8 cellular contexts compared by ENCODE assay signal in the genomic region with DNA sequence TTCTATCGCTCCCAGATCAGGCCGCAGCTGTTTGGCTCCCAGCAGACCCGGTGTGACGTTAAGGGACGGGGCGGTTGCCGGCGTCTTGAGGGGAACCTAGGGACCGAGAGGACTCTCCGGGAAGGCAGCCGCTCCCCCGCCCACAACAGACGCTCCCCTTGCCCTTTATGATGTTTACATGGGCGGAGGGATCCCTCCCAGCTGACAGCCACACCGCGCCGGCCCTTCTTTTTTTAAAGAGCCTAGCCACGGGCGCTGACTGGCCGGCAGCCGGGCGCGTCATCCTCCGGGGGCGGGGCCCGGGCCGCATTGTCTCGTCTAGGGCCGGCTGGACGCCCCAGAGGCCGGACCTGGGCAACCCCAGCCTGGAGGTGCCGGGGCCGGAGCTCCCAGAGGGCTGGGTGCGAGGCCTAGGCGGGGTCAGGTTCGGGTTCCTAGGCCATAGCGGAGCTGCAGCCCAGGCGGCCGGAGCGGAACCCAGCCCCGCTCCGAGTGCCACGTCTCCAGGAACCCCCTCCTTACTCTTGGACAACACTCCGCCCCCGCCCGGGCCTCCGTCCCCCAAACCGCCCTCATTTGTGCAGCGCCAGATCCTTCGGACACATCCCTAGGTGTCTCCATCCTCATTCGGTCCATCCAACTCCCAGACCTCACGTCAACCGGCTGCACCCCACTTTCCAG. TPM values are rescaled to one million over a fixed set of nuclear protein-coding genes. Genes with fewer than 3 reads are reported as not detected.
DNase-seq lines count a peak whose midpoint lies in the region; ATAC-seq and TF ChIP-seq lines count a peak whose summit lies in the region.

A gene (plus strand): TSS at position 340 of the 681 bp plus-strand sequence.

- TF ChIP-seq CTCF in GM12864 (IDR thresholded peaks at IDR 0.05; ENCODE audit: low read depth, low read length, missing control alignments) (no peak), upper lobe of right lung (IDR thresholded peaks at IDR 0.05) (no peak)

- H3K4me1 ChIP-seq in upper lobe of right lung = peaks cover 24% of the 10 kb centered on the region

- DNase-seq in GM12864 (ENCODE audit: low read depth) = peak; percentile 55
- DNase-seq in NCI-H1436 treated with DMSO at 0.1 percent for 48 hours (lab: John Stamatoyannopoulos, UW) = peak; percentile 85
- peak; percentile 70 to 91 (median 81) for DNase-seq in T-helper 1 cell
- peak; percentile 94 for DNase-seq in amniotic stem cell (lab: John Stamatoyannopoulos, UW)
- peak; percentile 95 for DNase-seq in left cardiac atrium
- DNase-seq in posterior vena cava (ENCODE audit: low spot score) = peak; percentile 98
- peak; percentile 96 for DNase-seq in upper lobe of right lung

- ATAC-seq in HG02763 (IDR thresholded peaks at IDR 0.05; ENCODE audit: unreplicated experiment) (peak; percentile 79), left cardiac atrium (peak; percentile 94 to 95), upper lobe of right lung (peak; percentile 94)

- no peaks in the 10 kb centered on the region for H3K36me3 ChIP-seq in upper lobe of right lung

- no peaks in the 10 kb centered on the region for H3K27me3 ChIP-seq in upper lobe of right lung

- intact Hi-C loops in left cardiac atrium (cut with DNase I) (no loop called here), posterior vena cava (cut with DNase I) (no loop called here), upper lobe of right lung (cut with DNase I) (loop anchor here (10.0 kb wide), 1 partner anchor 64 kb away; no protein-coding TSS in a partner anchor)

- H3K4me3 ChIP-seq in GM12864 (ENCODE audit: low read depth, low read length) (peak within 1 kb of the TSS; percentile 67), upper lobe of right lung (peak within 1 kb of the TSS; percentile 66)

- H3K27ac ChIP-seq in upper lobe of right lung = peak within 1 kb of the TSS; percentile 87

- no peaks in the 10 kb centered on the region for H3K9me3 ChIP-seq in upper lobe of right lung

RNA-seq across cellular contexts. Expression of the gene that starts here (rescaled TPM):
- total RNA-seq in left cardiac atrium (1 to 10 TPM; 1.2 to 1.7 TPM), posterior vena cava (1 to 10 TPM; 1.2 to 1.7 TPM), upper lobe of right lung (0.81 TPM)

Comparison
In these comparisons a context has a peak if more than half of its experiments do, and no peak if none do; other contexts are left out.
1. Peak in every context shown above with its lines: DNase-seq, ATAC-seq, H3K4me3 ChIP-seq and H3K27ac ChIP-seq.
2. Peak in DNase-seq, ATAC-seq, H3K4me3 ChIP-seq and H3K27ac ChIP-seq in upper lobe of right lung; RNA of the gene not detected or under 1 TPM.